20 cellular contexts compared by ENCODE assay signal in genomic region chr3:143298886-143299535, GRCh38.
A peak's percentile ranks its signal among the peaks of the same experiment; 100 is the strongest.
DNase-seq lines count a peak whose midpoint lies in the region; ATAC-seq, FAIRE-seq and TF ChIP-seq lines count a peak whose summit lies in the region.
"Had no signal": no experiment of that assay in that cellular context is flagged by ENCODE, and none has a peak within 500 bp of the region (broad histone marks: within the 10 kb centered on the region; RNA-seq: fewer than 3 reads in every experiment).

No MANE protein-coding gene starts in this region.

- TF ChIP-seq EP300 in GM12878 (IDR thresholded peaks at IDR 0.05; ENCODE audit: borderline replicate concordance in 1 of 2, control insufficient read depth in 1 of 2, low read depth in 2 of 2, low read length in 2 of 2): no peak

- H3K4me3 ChIP-seq in GM12878 (no peak overlapping the region), Caco-2 (ENCODE audit: low read depth, low read length) (no peak overlapping the region)
- H3K4me3 ChIP-seq: HAP-1, suprapubic skin had no signal

- peak; percentile 35 for ATAC-seq in GM21529 (IDR thresholded peaks at IDR 0.05; ENCODE audit: unreplicated experiment)
- ATAC-seq in GM12878: peak; percentile 37
- no peak for ATAC-seq in GM21619 (IDR thresholded peaks at IDR 0.05; ENCODE audit: unreplicated experiment)
- ATAC-seq: naive thymus-derived CD8-positive, alpha-beta T cell; WTC11 had no signal

- BruUV-seq in GM12878 (replicated peaks; lab: Mats Ljungman, UMichigan) (no TSS peak), Caco-2 (replicated peaks; lab: Mats Ljungman, UMichigan) (no TSS peak)

- intact Hi-C loops in CD14-positive monocyte (cut with micrococcal nuclease) (no loop called here), GM12878 (cut with micrococcal nuclease; ENCODE audit: unreplicated experiment) (no loop called here), Caco-2 (cut with micrococcal nuclease; ENCODE audit: unreplicated experiment) (no loop called here)

- no peaks in the 10 kb centered on the region for H3K36me3 ChIP-seq in GM12878 (ENCODE audit: control insufficient read depth in 2 of 2, insufficient read depth in 2 of 2, low read length in 1 of 2)
- no peaks in the 10 kb centered on the region for H3K36me3 ChIP-seq in Caco-2 (ENCODE audit: control insufficient read depth, insufficient read depth, low read length)
- H3K36me3 ChIP-seq: HAP-1, suprapubic skin had no signal

- H3K4me2 ChIP-seq in GM12878 (ENCODE audit: control insufficient read depth, insufficient read depth): peak overlapping the region; percentile 2; the same call in 1 of the 2 replicates

- POLR2A ChIA-PET in GM12878 (lab: Charles Lee): no interaction called here
- POLR2A ChIA-PET in Caco-2 (lab: Charles Lee): interaction anchor here (0.7 kb wide), 1 partner anchor 142 kb away, joined by 5 read pairs; no protein-coding TSS in a partner anchor

- no peaks in the 10 kb centered on the region for H4K20me1 ChIP-seq in GM12878 (ENCODE audit: control insufficient read depth, insufficient read depth)

- H3K9me3 ChIP-seq in GM12878 (replicated peaks; ENCODE audit: control insufficient read depth, insufficient read depth, low read length) (no peaks in the 10 kb centered on the region), Caco-2 (no peaks in the 10 kb centered on the region)
- H3K9me3 ChIP-seq: HAP-1, suprapubic skin had no signal

- no peak for TF ChIP-seq CTCF in CD14-positive monocyte (IDR thresholded peaks at IDR 0.05)
- no peak for TF ChIP-seq CTCF in GM12878 (IDR thresholded peaks at IDR 0.05 in 2 of 3, conservative IDR thresholded peaks at IDR 0.05 in 1 of 3; ENCODE audit: control insufficient read depth in 2 of 3, extremely low read depth in 1 of 3, insufficient read depth in 1 of 3, low read depth in 3 of 3, low read length in 3 of 3)
- no peak for TF ChIP-seq CTCF in Caco-2 (IDR thresholded peaks at IDR 0.05; ENCODE audit: insufficient read depth in 1 of 2, low read depth in 1 of 2, low read length in 1 of 2, severe bottlenecking in 1 of 2, unreplicated experiment in 1 of 2)

- H3K27ac Mint-ChIP-seq in CD14-positive monocyte (peak overlapping the region in 5 of 7 donors; percentile 36 to 69 (median 56)), Caco-2 (ENCODE audit: unreplicated experiment) (no peak overlapping the region)
- H3K27ac Mint-ChIP-seq: activated T-helper 2 cell treated with anti-CD3 and anti-CD28 coated beads, Interferon-gamma antibody, Interleukin-2, Interleukin-4, amounts not matched to agents 10 μg/mL and 5 μg/mL and 100 μg/mL, durations not matched to agents 14 hours and 24 hours and 36 hours; progenitor cell of endocrine pancreas; WTC11 had no signal

- no peak for TF ChIP-seq RAD21 in GM12878 (IDR thresholded peaks at IDR 0.05; ENCODE audit: insufficient read depth, low read depth, low read length)

- 60% methylated on average over 5 of the region's 5 CpGs for WGBS in GM12878 (ENCODE audit: insufficient coverage, insufficient replicate concordance, low lambda C conversion rate, missing lambda C conversion rate)

- no peak overlapping the region for H3K27ac ChIP-seq in GM12878 (ENCODE audit: control insufficient read depth, insufficient read depth)
- H3K27ac ChIP-seq: suprapubic skin had no signal

- peaks cover 22% of the 10 kb centered on the region for H3K4me1 ChIP-seq in GM12878 (ENCODE audit: control insufficient read depth, insufficient read depth, low read length)
- H3K4me1 ChIP-seq in Caco-2: no peaks in the 10 kb centered on the region
- H3K4me1 ChIP-seq: HAP-1 had no signal

- no peaks in the 10 kb centered on the region for H3K9me3 Mint-ChIP-seq in CD14-positive monocyte
- H3K9me3 Mint-ChIP-seq in Caco-2 (ENCODE audit: unreplicated experiment): no peaks in the 10 kb centered on the region
- H3K9me3 Mint-ChIP-seq: activated T-helper 2 cell treated with anti-CD3 and anti-CD28 coated beads, Interferon-gamma antibody, Interleukin-2, Interleukin-4, amounts not matched to agents 10 μg/mL and 5 μg/mL and 100 μg/mL, durations not matched to agents 14 hours and 24 hours and 36 hours; naive thymus-derived CD8-positive, alpha-beta T cell; WTC11 had no signal

- H3K4me1 Mint-ChIP-seq in CD14-positive monocyte (peaks cover 43% of the 10 kb centered on the region), Caco-2 (ENCODE audit: low read depth, unreplicated experiment) (no peaks in the 10 kb centered on the region)

- SMC1A ChIA-PET in GM12878 (lab: Charles Lee; ENCODE audit: uncharacterized antibody, unreplicated experiment): interaction anchor here (1.0 to 1.5 kb wide), 3 partner anchors 10 to 438 kb away, joined by 3 read pairs; no protein-coding TSS in a partner anchor

- TF ChIP-seq POLR2A in GM12878 (IDR thresholded peaks at IDR 0.05; ENCODE audit: low read depth, low read length): no peak

- in situ Hi-C loops in GM12878 (cut with MboI): no loop called here

- H3K27me3 Mint-ChIP-seq in CD14-positive monocyte (ENCODE audit: low read depth in 3 of 3) (peaks cover 0 to 8% (median 2%) of the 10 kb centered on the region in 3 donors), Caco-2 (ENCODE audit: insufficient read depth, unreplicated experiment) (peaks cover 21% of the 10 kb centered on the region)
- H3K27me3 Mint-ChIP-seq: naive thymus-derived CD8-positive, alpha-beta T cell had no signal

- RAD21 ChIA-PET in GM12878 (lab: Charles Lee; ENCODE audit: unreplicated experiment): interaction anchor here (0.7 kb wide), 1 partner anchor 39 kb away, joined by 3 read pairs; no protein-coding TSS in a partner anchor

- FAIRE-seq in GM12878 (lab: Jason Lieb, UNC): no peak

- H3K4me3 Mint-ChIP-seq in CD14-positive monocyte (no peak overlapping the region), Caco-2 (ENCODE audit: unreplicated experiment) (no peak overlapping the region)
- H3K4me3 Mint-ChIP-seq: WTC11 had no signal

- no peak for DNase-seq in CD14-positive monocyte (ENCODE audit: low spot score)
- peak; percentile 19 to 82 for DNase-seq in NCI-H524 (lab: John Stamatoyannopoulos, UW)
- no peak for DNase-seq in GM12878 (ENCODE audit: low read depth, low spot score)
- no peak for DNase-seq in NCI-H1694 treated with DMSO at 0.1 percent for 48 hours (lab: John Stamatoyannopoulos, UW)
- DNase-seq in T1000 (lab: John Stamatoyannopoulos, UW): no peak
- DNase-seq in Caco-2: no peak
- DNase-seq: COR-L47; effector memory CD4-positive, alpha-beta T cell; islet precursor cell; naive thymus-derived CD8-positive, alpha-beta T cell; NCI-H1930; NCI-H526; stimulated activated CD4-positive, alpha-beta T cell treated with anti-CD3 and anti-CD28 coated beads, Interleukin-4, amount 100 ng/mL, for 1 hour had no signal

- H3K36me3 Mint-ChIP-seq in CD14-positive monocyte: peaks cover 0 to 5% of the 10 kb centered on the region in 2 donors
- no peaks in the 10 kb centered on the region for H3K36me3 Mint-ChIP-seq in Caco-2 (ENCODE audit: insufficient read depth, unreplicated experiment)
- H3K36me3 Mint-ChIP-seq: naive thymus-derived CD8-positive, alpha-beta T cell; WTC11 had no signal

- CTCF ChIA-PET in GM12878 (lab: Yijun Ruan, JAX): interaction anchor here (0.7 to 1.8 kb wide), 3 partner anchors 10 to 175 kb away, joined by 3 to 5 read pairs (median 4); no protein-coding TSS in a partner anchor
- CTCF ChIA-PET in Caco-2 (lab: Charles Lee): no interaction called here

- no peaks in the 10 kb centered on the region for H3K27me3 ChIP-seq in GM12878 (replicated peaks in 1 of 2; ENCODE audit: control insufficient read depth in 2 of 2, insufficient read depth in 2 of 2, low read length in 1 of 2)
- no peaks in the 10 kb centered on the region; the same call in 1 of the 2 replicates for H3K27me3 ChIP-seq in Caco-2 (replicated peaks; ENCODE audit: control insufficient read depth, insufficient read depth, low read length)
- H3K27me3 ChIP-seq: suprapubic skin had no signal

- no peak overlapping the region for H3K9ac ChIP-seq in GM12878 (ENCODE audit: control insufficient read depth, insufficient read depth, low read length)

- H2AFZ ChIP-seq in GM12878 (ENCODE audit: control insufficient read depth, low read depth, low read length): no peak overlapping the region

- H3K79me2 ChIP-seq in GM12878 (ENCODE audit: control insufficient read depth, insufficient read depth, low read length): no peaks in the 10 kb centered on the region

TF ChIP-seq in GM12878, 131 proteins besides CTCF, POLR2A, EP300 and RAD21:
- TF ChIP-seq ASH2L (IDR thresholded peaks at IDR 0.05; ENCODE audit: borderline replicate concordance, low read depth) (no peak), SPI1 (IDR thresholded peaks at IDR 0.05; ENCODE audit: borderline replicate concordance, insufficient read depth, low read depth, low read length) (peak; percentile 25; the same call in 1 of the 2 replicates)

Comparison
In these comparisons a context has a peak if more than half of its experiments do, and no peak if none do; other contexts are left out.
1. DNase-seq: peak in NCI-H524 (2 of 2); none in CD14-positive monocyte (single experiment), GM12878 (single experiment), NCI-H1694 treated with DMSO at 0.1 percent for 48 hours (single experiment), T1000 (single experiment) and Caco-2 (0 of 2).